In genomic region chr1:119139393-119139792, GRCh38 we compare ENCODE assay signal across 7 cellular contexts. TPM values are rescaled to one million over a fixed set of nuclear protein-coding genes. Genes with fewer than 3 reads are reported as not detected.
DNase-seq lines count a peak whose midpoint lies in the region; ATAC-seq and TF ChIP-seq lines count a peak whose summit lies in the region.

No MANE protein-coding gene starts in this region.

- POLR2A ChIA-PET in PC-3 (lab: Charles Lee; ENCODE audit: unreplicated experiment) = no interaction called here

- no peaks in the 10 kb centered on the region for H4K20me1 ChIP-seq in PC-3 (ENCODE audit: low read length)

- intact Hi-C loops in PC-3 (cut with micrococcal nuclease) = no loop called here

- TF ChIP-seq CTCF in GM10266 (IDR thresholded peaks at IDR 0.05; ENCODE audit: control insufficient read depth, insufficient read depth, low read depth, missing control alignments) = no peak
- no peak for TF ChIP-seq CTCF in PC-3 (conservative IDR thresholded peaks at IDR 0.05; ENCODE audit: low read depth, low read length)
- no peak for TF ChIP-seq CTCF in epithelial cell of proximal tubule (conservative IDR thresholded peaks at IDR 0.05; ENCODE audit: low read depth, low read length)

- no peaks in the 10 kb centered on the region for H3F3A ChIP-seq in PC-3 (ENCODE audit: low read length, unreplicated experiment)

- H3K4me3 ChIP-seq in PC-3 (ENCODE audit: low read length) = peak overlapping the region; percentile 74
- H3K4me3 ChIP-seq in epithelial cell of proximal tubule (ENCODE audit: low read depth, low read length) = peak overlapping the region; percentile 63
- H3K4me3 ChIP-seq in skin epidermis = peak overlapping the region; percentile 33 to 60 (median 50)

- DNase-seq in GM10266 (ENCODE audit: extremely low spot score) (peak; percentile 35), PC-3 (no peak), epithelial cell of proximal tubule (ENCODE audit: low read depth) (no peak), amniotic stem cell (lab: John Stamatoyannopoulos, UW) (no peak), DMS 273 treated with DMSO at 0.1 percent for 48 hours (lab: John Stamatoyannopoulos, UW) (no peak)

- peak overlapping the region; percentile 86 for H3K4me2 ChIP-seq in PC-3 (ENCODE audit: low read length)

- H3K4me1 ChIP-seq in PC-3 (ENCODE audit: insufficient read depth, low read length) = peaks cover 32% of the 10 kb centered on the region

- peak; percentile 42 for ATAC-seq in GM21825 (IDR thresholded peaks at IDR 0.05; ENCODE audit: unreplicated experiment)
- no peak for ATAC-seq in PC-3

- H2AFZ ChIP-seq in PC-3 (ENCODE audit: low read length) = peak overlapping the region; percentile 81

- H3K9me2 ChIP-seq in PC-3 (replicated peaks; ENCODE audit: low read length) = no peaks in the 10 kb centered on the region

- peak overlapping the region; percentile 93; the same call in 1 of the 2 replicates for H3K27ac ChIP-seq in PC-3 (ENCODE audit: low read length)
- H3K27ac ChIP-seq in skin epidermis = peak overlapping the region in 18 of 21 experiments; percentile 90 to 99 (median 96)

- H3K79me2 ChIP-seq in PC-3 (ENCODE audit: low read length) = peaks cover 51% of the 10 kb centered on the region

- TSS peak; percentile 38 for BruUV-seq in PC-3 (replicated peaks; lab: Mats Ljungman, UMichigan)

- CTCF ChIA-PET in PC-3 (lab: Charles Lee) = no interaction called here

- no peaks in the 10 kb centered on the region for H3K9me3 ChIP-seq in PC-3 (ENCODE audit: low read length)

- H3K36me3 ChIP-seq in PC-3 (ENCODE audit: low read depth, low read length) = no peaks in the 10 kb centered on the region

- peak overlapping the region; percentile 96 for H3K9ac ChIP-seq in PC-3 (ENCODE audit: low read length)

- no peaks in the 10 kb centered on the region for H3K27me3 ChIP-seq in PC-3 (ENCODE audit: low read length)

RNA-seq across cellular contexts. Expression of gene WARS2, which starts 1.1 kb away (rescaled TPM):
- total RNA-seq in PC-3 (2014; rRNA removed) (16.8 and 18.1 TPM in 2 replicates), epithelial cell of proximal tubule (14.8 TPM in 2 replicates)
